Comparison of ENCODE assay signal across 23 cellular contexts in the genomic region with DNA sequence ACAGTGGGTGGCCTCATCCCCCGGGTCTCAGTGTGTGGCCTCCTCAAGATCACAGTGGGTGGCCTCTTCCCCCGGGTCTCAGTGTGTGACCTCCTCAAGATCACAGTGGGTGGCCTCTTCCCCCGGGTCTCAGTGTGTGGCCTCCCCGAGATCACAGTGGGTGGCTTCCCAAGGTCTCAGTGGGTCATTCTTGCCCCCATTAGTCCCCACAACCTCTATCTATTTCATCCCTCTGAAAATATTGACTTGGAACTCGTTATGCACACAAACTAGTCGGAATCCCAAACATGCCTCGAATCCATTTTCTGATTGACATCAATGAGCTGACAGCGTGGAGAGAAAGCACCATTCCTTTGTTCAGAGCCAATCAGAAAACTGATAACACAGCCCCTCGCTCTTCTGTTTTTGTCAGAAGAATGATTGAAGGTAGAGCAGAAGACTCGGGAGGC. TPM values are rescaled to one million over a fixed set of nuclear protein-coding genes. Genes with fewer than 3 reads are reported as not detected.
"Had no signal": no experiment of that assay in that cellular context is flagged by ENCODE, and none has a peak within 500 bp of the region (broad histone marks: within the 10 kb centered on the region; RNA-seq: fewer than 3 reads in every experiment).

No MANE protein-coding gene starts in this region.

- H3K4me3 Mint-ChIP-seq: activated naive CD8-positive, alpha-beta T cell; activated T-cell treated with anti-CD3 and anti-CD28 coated beads, Interleukin-2, amount 50 U/mL, for 24 hours; activated T-helper 17 cell treated with anti-CD3 and anti-CD28 coated beads, Interleukin-2, amount 50 U/mL, for 72 hours; stimulated activated naive CD8-positive, alpha-beta T cell treated with anti-CD3 and anti-CD28 coated beads, Interleukin-15, Interleukin-2, amounts not matched to agents 100 ng/mL and 50 ng/mL, for 24 hours; WTC11 had no signal

- H3K27me3 ChIP-seq: adrenal gland, gastroesophageal sphincter, right atrium auricular region, transverse colon had no signal

- H3K36me3 Mint-ChIP-seq: activated naive CD8-positive, alpha-beta T cell; WTC11 had no signal

- H3K36me3 ChIP-seq: adrenal gland, gastroesophageal sphincter, prostate gland, right atrium auricular region, transverse colon had no signal

- H3K4me3 ChIP-seq: adrenal gland, gastroesophageal sphincter, prostate gland, right atrium auricular region, transverse colon had no signal

- DNase-seq: activated CD8-positive, alpha-beta memory T cell treated with anti-CD3 and anti-CD28 coated beads for 24 hours; activated CD8-positive, alpha-beta memory T cell treated with anti-CD3 and anti-CD28 coated beads, Interleukin-2, amount 50 U/mL, for 4 hours; activated naive CD4-positive, alpha-beta T cell; activated T-cell treated with anti-CD3 and anti-CD28 coated beads, Interleukin-2, amount 50 U/mL, for 24 hours; adrenal gland; cerebellar nuclear complex; cortex of kidney; head of caudate nucleus; left ventricle myocardium superior; mammary epithelial cell; stimulated activated CD4-positive, alpha-beta T cell treated with anti-CD3 and anti-CD28 coated beads, Interleukin-12 subunit alpha, Interleukin-12 subunit beta, amount 100 ng/mL, for 4 hours; stimulated activated CD4-positive, alpha-beta T cell treated with anti-CD3 and anti-CD28 coated beads, Interleukin-4, amount 100 ng/mL, for 4 hours; T-helper 9 cell; transverse colon had no signal

- H3K9me3 ChIP-seq: adrenal gland, gastroesophageal sphincter, prostate gland, right atrium auricular region, transverse colon had no signal

- ATAC-seq: activated T-helper 17 cell treated with anti-CD3 and anti-CD28 coated beads, Interleukin-2, amount 50 U/mL, for 72 hours; gastroesophageal sphincter; left ventricle myocardium superior; WTC11 had no signal

- H3K27ac ChIP-seq: adrenal gland, epithelial cell of prostate, gastroesophageal sphincter, prostate gland, transverse colon had no signal

- H3K9me3 Mint-ChIP-seq: activated T-cell treated with anti-CD3 and anti-CD28 coated beads, Interleukin-2, amount 50 U/mL, for 24 hours; activated T-helper 17 cell treated with anti-CD3 and anti-CD28 coated beads, Interleukin-2, amount 50 U/mL, for 72 hours had no signal

- H3K27ac Mint-ChIP-seq: activated naive CD8-positive, alpha-beta T cell; activated T-cell treated with anti-CD3 and anti-CD28 coated beads, Interleukin-2, amount 50 U/mL, for 24 hours; activated T-helper 17 cell treated with anti-CD3 and anti-CD28 coated beads, Interleukin-2, amount 50 U/mL, for 72 hours; stimulated activated naive CD8-positive, alpha-beta T cell treated with anti-CD3 and anti-CD28 coated beads, Interleukin-15, Interleukin-2, amounts not matched to agents 100 ng/mL and 50 ng/mL, for 24 hours; WTC11 had no signal

- H3K4me1 Mint-ChIP-seq: activated T-helper 17 cell treated with anti-CD3 and anti-CD28 coated beads, Interleukin-2, amount 50 U/mL, for 72 hours; WTC11 had no signal

- H3K4me1 ChIP-seq: prostate gland had no signal

RNA-seq across cellular contexts. Expression of gene SSUH2, which starts 10.8 kb away (rescaled TPM):
- total RNA-seq: osteoblast had no signal
